Comparison of ENCODE assay signal across 8 cellular contexts in genomic region chr16:28572659-28573510, GRCh38. TPM values are rescaled to one million over a fixed set of nuclear protein-coding genes. Genes with fewer than 3 reads are reported as not detected.
DNase-seq lines count a peak whose midpoint lies in the region; ATAC-seq and TF ChIP-seq lines count a peak whose summit lies in the region.

No MANE protein-coding gene starts in this region.

- H3K4me3 ChIP-seq in GM23248 (no peak overlapping the region), dorsolateral prefrontal cortex (no peak overlapping the region), left lung (no peak overlapping the region), skeletal muscle tissue (ENCODE audit: low read length in 3 of 3) (peak overlapping the region; percentile 17 to 31 (median 29)), HAP-1 (no peak overlapping the region)

- no peaks in the 10 kb centered on the region for H4K20me1 ChIP-seq in GM23248 (ENCODE audit: insufficient read depth)

- H3K4me1 ChIP-seq in GM23248 (ENCODE audit: insufficient read depth), result no peaks in the 10 kb centered on the region
- H3K4me1 ChIP-seq in left lung, result peaks cover 14 to 25% of the 10 kb centered on the region in 2 donors
- H3K4me1 ChIP-seq in skeletal muscle tissue (ENCODE audit: control insufficient read depth in 3 of 3, insufficient read depth in 3 of 3, low read length in 3 of 3), result peaks cover 10 to 17% (median 16%) of the 10 kb centered on the region in 3 donors
- no peaks in the 10 kb centered on the region for H3K4me1 ChIP-seq in HAP-1

- no peak overlapping the region for H2AFZ ChIP-seq in GM23248

- H3K9ac ChIP-seq in GM23248 (no peak overlapping the region; the same call in 1 of the 2 replicates), skeletal muscle tissue (ENCODE audit: low read depth in 1 of 3, low read length in 3 of 3) (peak overlapping the region; percentile 32 to 70 (median 54))

- no peak overlapping the region for H3K4me2 ChIP-seq in GM23248 (ENCODE audit: unreplicated experiment)

- in situ Hi-C loops in GM23248 (cut with MboI), result loop anchor here (10.0 kb wide), 1 partner anchor 52 kb away; no protein-coding TSS in a partner anchor
- in situ Hi-C loops in HAP-1 (cut with MboI; ENCODE audit: low sequenced_read_pairs), result no loop called here

- TF ChIP-seq CTCF in dorsolateral prefrontal cortex (IDR thresholded peaks at IDR 0.05 in 54 of 56, conservative IDR thresholded peaks at IDR 0.05 in 2 of 56; ENCODE audit: low read depth in 1 of 56, partially characterized antibody in 56 of 56) (no peak), left lung (IDR thresholded peaks at IDR 0.05) (no peak)

- ATAC-seq in left lung (peak; percentile 47), HG03460 (IDR thresholded peaks at IDR 0.05; ENCODE audit: unreplicated experiment) (no peak)

- H3K36me3 ChIP-seq in GM23248 (ENCODE audit: low read depth) (no peaks in the 10 kb centered on the region), left lung (no peaks in the 10 kb centered on the region), skeletal muscle tissue (ENCODE audit: control insufficient read depth in 3 of 3, insufficient read depth in 3 of 3, low read length in 3 of 3) (peaks cover 0 to 6% (median 5%) of the 10 kb centered on the region in 3 donors), HAP-1 (replicated peaks) (no peaks in the 10 kb centered on the region)

- H3K79me2 ChIP-seq in GM23248 (ENCODE audit: insufficient read depth), result no peaks in the 10 kb centered on the region

- WGBS in GM23248 (ENCODE audit: low coverage in 1 of 2, low lambda C conversion rate in 2 of 2, missing lambda C conversion rate in 2 of 2), 2 experiments, result 37 to 39% methylated on average over 16 of the region's 16 CpGs

- H3K9me2 ChIP-seq in GM23248 (ENCODE audit: insufficient read depth), result no peaks in the 10 kb centered on the region

- no peaks in the 10 kb centered on the region for H3K9me3 ChIP-seq in GM23248 (ENCODE audit: low read depth)
- H3K9me3 ChIP-seq in left lung, result no peaks in the 10 kb centered on the region
- H3K9me3 ChIP-seq in skeletal muscle tissue (ENCODE audit: control insufficient read depth in 3 of 3, low read length in 3 of 3), result no peaks in the 10 kb centered on the region
- no peaks in the 10 kb centered on the region for H3K9me3 ChIP-seq in HAP-1

- no peaks in the 10 kb centered on the region for H3K27me3 ChIP-seq in GM23248 (replicated peaks; ENCODE audit: insufficient read depth)
- H3K27me3 ChIP-seq in dorsolateral prefrontal cortex, result no peaks in the 10 kb centered on the region
- H3K27me3 ChIP-seq in left lung, result no peaks in the 10 kb centered on the region
- no peaks in the 10 kb centered on the region for H3K27me3 ChIP-seq in skeletal muscle tissue (ENCODE audit: control insufficient read depth in 3 of 3, insufficient read depth in 3 of 3, low read length in 3 of 3)
- no peaks in the 10 kb centered on the region for H3K27me3 ChIP-seq in HAP-1 (ENCODE audit: low read depth)

- no peaks in the 10 kb centered on the region for H3F3A ChIP-seq in GM23248 (ENCODE audit: insufficient read depth)

- intact Hi-C loops in dorsolateral prefrontal cortex (cut with DNase I), result no loop called here
- intact Hi-C loops in left lung (cut with DNase I), result no loop called here

- peak; percentile 19 for DNase-seq in GM23248
- DNase-seq in dorsolateral prefrontal cortex, result peak; percentile 30 to 82 (median 68)
- DNase-seq in left lung, result peak in 1 of 2 donors; percentile 39
- no peak for DNase-seq in T1000 (lab: John Stamatoyannopoulos, UW)
- no peak for DNase-seq in HAP-1 (ENCODE audit: low spot score in 2 of 2)
- DNase-seq in activated CD4-positive, alpha-beta T cell treated with anti-CD3 and anti-CD28 coated beads for 4 hours, result no peak

- no peak overlapping the region for H3K27ac ChIP-seq in GM23248
- H3K27ac ChIP-seq in dorsolateral prefrontal cortex, result peak overlapping the region in 24 of 59 donors; percentile 1 to 61 (median 20)
- peak overlapping the region in 1 of 2 donors; percentile 59 for H3K27ac ChIP-seq in left lung
- peak overlapping the region; percentile 12 for H3K27ac ChIP-seq in skeletal muscle tissue (ENCODE audit: low read depth, low read length)

RNA-seq across cellular contexts. Expression of gene SGF29, which starts 19.2 kb away (rescaled TPM):
- 5.7 and 6.3 TPM in 2 replicates for total RNA-seq in GM23248 (2014; rRNA removed; shearing (Covaris generic))
- polyA plus RNA-seq in GM23248 (2016; fragmentation: Nextera tagmentation; extraction: Ambion mirVana), result 8.9 and 9.9 TPM in 2 replicates
- total RNA-seq in dorsolateral prefrontal cortex, result 10 to 100 TPM; 10.9 to 27.0 (median 16.8) TPM
- total RNA-seq in left lung, result 10 to 100 TPM; 16.6 to 27.4 TPM
- total RNA-seq in skeletal muscle tissue, result 19.8 TPM

RNA-seq across cellular contexts. Expression of gene SULT1A2, which starts 24.0 kb away (rescaled TPM):
- not detected in 2 replicates for total RNA-seq in GM23248 (2014; rRNA removed; shearing (Covaris generic))
- not detected in 2 replicates for polyA plus RNA-seq in GM23248 (2016; fragmentation: Nextera tagmentation; extraction: Ambion mirVana)
- total RNA-seq in dorsolateral prefrontal cortex, result 1 to 10 TPM in 116 of 120 experiments, under 1 TPM in 4; 0.30 to 8.4 (median 2.7) TPM
- 10 to 100 TPM in 1 of 2 donors, 1 to 10 TPM in 1; 5.2 to 16.6 TPM for total RNA-seq in left lung
- 0.52 TPM for total RNA-seq in skeletal muscle tissue

RNA-seq across cellular contexts. Expression of gene NUPR1, which starts 34.1 kb away (rescaled TPM):
- total RNA-seq in GM23248 (2014; rRNA removed; shearing (Covaris generic)), result 22.3 and 54.8 TPM in 2 replicates
- polyA plus RNA-seq in GM23248 (2016; fragmentation: Nextera tagmentation; extraction: Ambion mirVana), result 321 and 334 TPM in 2 replicates
- total RNA-seq in dorsolateral prefrontal cortex (10 to 100 TPM in 110 of 120 experiments, 1 to 10 TPM in 10; 4.8 to 89.9 (median 23.3) TPM), left lung (100 to 1,000 TPM; 141 to 142 TPM), skeletal muscle tissue (3.7 TPM)

RNA-seq across cellular contexts. Expression of gene SULT1A1, which starts 37.0 kb away (rescaled TPM):
- not detected in 2 replicates for total RNA-seq in GM23248 (2014; rRNA removed; shearing (Covaris generic))
- not detected in 2 replicates for polyA plus RNA-seq in GM23248 (2016; fragmentation: Nextera tagmentation; extraction: Ambion mirVana)
- 10 to 100 TPM in 119 of 120 experiments, 1 to 10 TPM in 1; 9.8 to 53.1 (median 32.5) TPM for total RNA-seq in dorsolateral prefrontal cortex
- total RNA-seq in left lung, result 10 to 100 TPM; 38.6 to 68.6 TPM
- 2.6 TPM for total RNA-seq in skeletal muscle tissue

Comparison
In these comparisons a context has a peak if more than half of its experiments do, and no peak if none do; other contexts are left out.
1. DNase-seq: peak in GM23248 (single experiment) and dorsolateral prefrontal cortex (10 of 10); none in T1000 (single experiment), HAP-1 (0 of 2) and activated CD4-positive, alpha-beta T cell treated with anti-CD3 and anti-CD28 coated beads for 4 hours (0 of 2).
2. H3K4me3 ChIP-seq: peak in skeletal muscle tissue (3 of 3); none in GM23248 (single experiment), dorsolateral prefrontal cortex (0 of 59), left lung (0 of 2) and HAP-1 (single experiment).